8 cellular contexts compared by ENCODE assay signal in genomic region chr9:130128782-130129424, GRCh38. TPM values are rescaled to one million over a fixed set of nuclear protein-coding genes. Genes with fewer than 3 reads are reported as not detected.
A peak's percentile ranks its signal among the peaks of the same experiment; 100 is the strongest.
DNase-seq lines count a peak whose midpoint lies in the region; ATAC-seq and TF ChIP-seq lines count a peak whose summit lies in the region.

No MANE protein-coding gene starts in this region.

- POLR2A ChIA-PET in activated CD8-positive, alpha-beta T cell treated with anti-CD3 and anti-CD28 coated beads for 36 hours (lab: Charles Lee): interaction anchor here (0.7 to 4.8 kb wide), 10 partner anchors 10 to 128 kb away, joined by 3 to 65 read pairs (median 4); partner anchors contain the start of gene NCS1

- peaks cover 0 to 21% (median 19%) of the 10 kb centered on the region in 4 donors for H3K4me1 ChIP-seq in tibial nerve

- no peaks in the 10 kb centered on the region for H3K9me3 ChIP-seq in tibial nerve

- H3K27ac Mint-ChIP-seq in activated CD8-positive, alpha-beta T cell treated with anti-CD3 and anti-CD28 coated beads for 36 hours: peak overlapping the region; percentile 99
- peak overlapping the region; percentile 96 for H3K27ac Mint-ChIP-seq in neural crest cell (ENCODE audit: unreplicated experiment)

- intact Hi-C loops in activated CD8-positive, alpha-beta T cell treated with anti-CD3 and anti-CD28 coated beads for 36 hours (cut with micrococcal nuclease): loop anchor here (5.0 kb wide), 1 partner anchor 108 kb away; no protein-coding TSS in a partner anchor

- TF ChIP-seq CTCF in activated CD8-positive, alpha-beta T cell treated with anti-CD3 and anti-CD28 coated beads for 36 hours (IDR thresholded peaks at IDR 0.05): no peak
- TF ChIP-seq CTCF in epithelial cell of proximal tubule (conservative IDR thresholded peaks at IDR 0.05; ENCODE audit: low read depth, low read length) (no peak), neural crest cell (conservative IDR thresholded peaks at IDR 0.05) (no peak), tibial nerve (IDR thresholded peaks at IDR 0.05) (no peak)

- CTCF ChIA-PET in activated CD8-positive, alpha-beta T cell treated with anti-CD3 and anti-CD28 coated beads for 36 hours (lab: Charles Lee): interaction anchor here (1.0 to 2.5 kb wide), 6 partner anchors 13 to 112 kb away, joined by 3 to 27 read pairs (median 6); no protein-coding TSS in a partner anchor

- H3K36me3 ChIP-seq in tibial nerve: peaks cover 0 to 70% (median 3%) of the 10 kb centered on the region in 3 donors

- H3K36me3 Mint-ChIP-seq in activated CD8-positive, alpha-beta T cell treated with anti-CD3 and anti-CD28 coated beads for 36 hours (ENCODE audit: low read depth): peaks cover 47% of the 10 kb centered on the region
- peaks cover 8% of the 10 kb centered on the region for H3K36me3 Mint-ChIP-seq in neural crest cell (ENCODE audit: low read depth)

- TF ChIP-seq EP300 in tibial nerve (IDR thresholded peaks at IDR 0.05): peak in 1 of 2 donors; percentile 20

- H3K4me1 Mint-ChIP-seq in activated CD8-positive, alpha-beta T cell treated with anti-CD3 and anti-CD28 coated beads for 36 hours (ENCODE audit: low read depth): peaks cover 52% of the 10 kb centered on the region
- H3K4me1 Mint-ChIP-seq in neural crest cell: peaks cover 54% of the 10 kb centered on the region

- H3K27me3 Mint-ChIP-seq in activated CD8-positive, alpha-beta T cell treated with anti-CD3 and anti-CD28 coated beads for 36 hours: no peaks in the 10 kb centered on the region
- no peaks in the 10 kb centered on the region for H3K27me3 Mint-ChIP-seq in neural crest cell (ENCODE audit: low read depth)

- TF ChIP-seq POLR2A in tibial nerve (IDR thresholded peaks at IDR 0.05): no peak

- 32 to 47% methylated on average over 13 of the region's 13 CpGs for WGBS in tibial nerve, 2 donors

- ATAC-seq in GM21381 (IDR thresholded peaks at IDR 0.05; ENCODE audit: unreplicated experiment): peak; percentile 63
- peak; percentile 87 for ATAC-seq in activated CD8-positive, alpha-beta T cell treated with anti-CD3 and anti-CD28 coated beads for 36 hours

- DNase-seq in AML-193 (lab: John Stamatoyannopoulos, UW) (peak; percentile 83 to 91), M059J (ENCODE audit: low read depth) (peak; percentile 90), epithelial cell of proximal tubule (ENCODE audit: low read depth) (peak; percentile 92), neural crest cell (ENCODE audit: low read depth, low spot score) (no peak), tibial nerve (ENCODE audit: low spot score in 2 of 2) (peak in 1 of 2 donors; percentile 45), OCI-M2 (lab: John Stamatoyannopoulos, UW; ENCODE audit: unreplicated experiment) (no peak)
- peak; percentile 83 for DNase-seq in activated CD8-positive, alpha-beta T cell treated with anti-CD3 and anti-CD28 coated beads for 36 hours

- no peaks in the 10 kb centered on the region for H3K27me3 ChIP-seq in tibial nerve

- peaks cover 1% of the 10 kb centered on the region for H3K9me3 Mint-ChIP-seq in activated CD8-positive, alpha-beta T cell treated with anti-CD3 and anti-CD28 coated beads for 36 hours
- no peaks in the 10 kb centered on the region for H3K9me3 Mint-ChIP-seq in neural crest cell

- H3K4me3 ChIP-seq in epithelial cell of proximal tubule (ENCODE audit: low read depth, low read length) (no peak overlapping the region), tibial nerve (no peak overlapping the region)

- peak overlapping the region; percentile 73 for H3K4me3 Mint-ChIP-seq in activated CD8-positive, alpha-beta T cell treated with anti-CD3 and anti-CD28 coated beads for 36 hours
- H3K4me3 Mint-ChIP-seq in neural crest cell: peak overlapping the region; percentile 41

- H3K27ac ChIP-seq in tibial nerve: peak overlapping the region; percentile 51 to 84 (median 71)

RNA-seq across cellular contexts. Expression of gene NCS1, which starts 43.3 kb away (rescaled TPM):
- 30.0 and 49.5 TPM in 2 replicates for total RNA-seq in M059J (2014; rRNA removed; shearing (Covaris generic))
- 10 to 100 TPM; 21.2 to 21.3 TPM for total RNA-seq in activated CD8-positive, alpha-beta T cell treated with anti-CD3 and anti-CD28 coated beads for 36 hours
- total RNA-seq in epithelial cell of proximal tubule: 48.8 and 77.7 TPM in 2 replicates
- total RNA-seq in neural crest cell: 60.1 and 67.8 TPM in 2 replicates
- total RNA-seq in tibial nerve: 10 to 100 TPM in 2 of 4 donors, 1 to 10 TPM in 2; 5.7 to 10.7 (median 9.7) TPM

Comparison
In these comparisons a context has a peak if more than half of its experiments do, and no peak if none do; other contexts are left out.
1. DNase-seq: peak in AML-193 (2 of 2), M059J (single experiment), activated CD8-positive, alpha-beta T cell treated with anti-CD3 and anti-CD28 coated beads for 36 hours (single experiment) and epithelial cell of proximal tubule (single experiment); none in neural crest cell (single experiment) and OCI-M2 (single experiment).